ENCODE assay signal across 13 cellular contexts in the genomic region with DNA sequence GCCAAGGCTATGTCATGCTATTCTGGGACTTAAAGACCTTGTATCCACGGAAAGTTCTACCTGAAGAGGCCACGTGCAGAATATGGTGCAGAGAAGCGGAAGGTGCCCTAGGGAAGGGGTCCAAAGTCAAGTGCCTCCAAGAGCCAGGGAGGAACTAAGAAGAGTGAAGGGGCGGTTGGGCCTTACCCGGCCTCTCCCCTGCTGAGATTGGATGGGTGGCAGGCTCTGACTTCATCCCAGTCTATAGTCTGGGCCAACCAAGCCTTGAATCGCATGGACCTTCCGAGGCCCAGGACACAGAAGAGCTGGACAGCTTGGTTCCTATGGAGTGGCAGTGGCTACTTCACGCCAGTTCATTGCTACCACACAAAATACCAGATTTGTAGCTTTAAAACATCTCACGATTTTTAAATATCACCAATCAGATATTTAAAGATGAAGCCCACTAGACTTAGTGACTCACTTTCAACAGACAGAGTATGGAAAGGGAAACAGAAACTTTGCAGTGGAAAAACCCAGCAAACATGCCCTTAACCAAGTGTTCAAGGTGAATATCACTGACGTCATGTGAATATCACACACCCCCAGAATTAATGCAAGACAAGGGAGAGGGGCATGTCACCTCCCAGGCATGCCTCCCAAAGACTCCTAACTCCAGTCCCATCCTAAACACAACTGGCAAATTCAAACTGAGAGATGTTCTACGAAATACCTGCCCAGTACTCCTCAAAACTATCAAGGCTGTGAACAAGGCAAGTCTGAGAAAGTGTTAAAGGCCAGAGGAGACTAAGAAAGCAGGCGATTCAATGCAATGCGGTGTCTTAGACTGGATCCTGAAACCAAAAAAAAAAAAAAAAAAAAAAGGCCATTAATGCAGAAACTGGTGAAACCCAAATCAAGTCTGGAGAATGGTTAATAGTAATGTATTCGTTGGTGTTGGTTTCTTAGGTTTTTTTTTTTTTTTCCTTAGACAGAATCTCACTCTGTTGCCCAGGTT. TPM values are rescaled to one million over a fixed set of nuclear protein-coding genes. Genes with fewer than 3 reads are reported as not detected.
A peak's percentile ranks its signal among the peaks of the same experiment; 100 is the strongest.
DNase-seq lines count a peak whose midpoint lies in the region; ATAC-seq and TF ChIP-seq lines count a peak whose summit lies in the region.
"Had no signal": no experiment of that assay in that cellular context is flagged by ENCODE, and none has a peak within 500 bp of the region (broad histone marks: within the 10 kb centered on the region; RNA-seq: fewer than 3 reads in every experiment).

No MANE protein-coding gene starts in this region.

- no peak overlapping the region for H3K27ac ChIP-seq in GM23338 (ENCODE audit: low read depth)
- H3K27ac ChIP-seq in PC-3 (ENCODE audit: low read length): no peak overlapping the region

- no peaks in the 10 kb centered on the region for H3K9me3 Mint-ChIP-seq in activated T-cell treated with anti-CD3 and anti-CD28 coated beads, Interleukin-2, amount 50 U/mL, for 4 hours
- no peaks in the 10 kb centered on the region for H3K9me3 Mint-ChIP-seq in GM23338
- H3K9me3 Mint-ChIP-seq in activated B cell treated with CpG ODN at 0.5 μM for 24 hours: no peaks in the 10 kb centered on the region
- H3K9me3 Mint-ChIP-seq in stimulated activated memory B cell treated with anti-CD40 and anti-IgM and Interleukin-4, amounts not matched to agents 10 μg/mL and 1 μg/mL and 100 μg/mL, for 72 hours: no peaks in the 10 kb centered on the region

- H4K20me1 ChIP-seq in GM23338 (replicated peaks; ENCODE audit: insufficient read depth) (no peaks in the 10 kb centered on the region), PC-3 (ENCODE audit: low read length) (no peaks in the 10 kb centered on the region)

- H3K4me1 ChIP-seq in GM23338 (ENCODE audit: insufficient read depth): no peaks in the 10 kb centered on the region
- no peaks in the 10 kb centered on the region for H3K4me1 ChIP-seq in PC-3 (ENCODE audit: insufficient read depth, low read length)
- H3K4me1 ChIP-seq: breast epithelium had no signal

- H3K79me2 ChIP-seq in GM23338 (replicated peaks; ENCODE audit: insufficient read depth): no peaks in the 10 kb centered on the region
- no peaks in the 10 kb centered on the region for H3K79me2 ChIP-seq in PC-3 (ENCODE audit: low read length)

- no peak overlapping the region for H3K9ac ChIP-seq in PC-3 (ENCODE audit: low read length)

- no peaks in the 10 kb centered on the region for H3K9me3 ChIP-seq in PC-3 (ENCODE audit: low read length)
- H3K9me3 ChIP-seq: breast epithelium had no signal

- H3K36me3 ChIP-seq in GM23338 (ENCODE audit: insufficient read depth) (no peaks in the 10 kb centered on the region), PC-3 (ENCODE audit: low read depth, low read length) (no peaks in the 10 kb centered on the region)
- H3K36me3 ChIP-seq: breast epithelium had no signal

- H3K9me2 ChIP-seq in GM23338 (ENCODE audit: insufficient read depth) (no peaks in the 10 kb centered on the region), PC-3 (replicated peaks; ENCODE audit: low read length) (no peaks in the 10 kb centered on the region)

- no peak for DNase-seq in activated T-cell treated with anti-CD3 and anti-CD28 coated beads, Interleukin-2, amount 50 U/mL, for 4 hours
- no peak for DNase-seq in activated T-cell treated with anti-CD3 and anti-CD28 coated beads for 4 hours
- DNase-seq in GM23338 (ENCODE audit: low spot score): no peak
- DNase-seq in activated B cell treated with CpG ODN at 0.5 μM for 24 hours: no peak
- DNase-seq in PC-3: no peak
- no peak for DNase-seq in left ventricle myocardium superior
- DNase-seq: H7, KBM-7, kidney glomerular epithelial cell, RPMI8226 had no signal

- BruUV-seq in PC-3 (replicated peaks; lab: Mats Ljungman, UMichigan): no TSS peak

- POLR2A ChIA-PET in activated B cell treated with CpG ODN at 0.5 μM for 24 hours (lab: Charles Lee) (interaction anchor here (1.0 kb wide), 1 partner anchor 12 kb away, joined by 4 read pairs; no protein-coding TSS in a partner anchor), PC-3 (lab: Charles Lee; ENCODE audit: unreplicated experiment) (no interaction called here)

- H3K4me1 Mint-ChIP-seq in activated T-cell treated with anti-CD3 and anti-CD28 coated beads, Interleukin-2, amount 50 U/mL, for 4 hours (ENCODE audit: low read depth): peaks cover 37% of the 10 kb centered on the region
- H3K4me1 Mint-ChIP-seq in GM23338 (no peaks in the 10 kb centered on the region), activated B cell treated with CpG ODN at 0.5 μM for 24 hours (peaks cover 18% of the 10 kb centered on the region)
- peaks cover 28% of the 10 kb centered on the region for H3K4me1 Mint-ChIP-seq in stimulated activated memory B cell treated with anti-CD40 and anti-IgM and Interleukin-4, amounts not matched to agents 10 μg/mL and 1 μg/mL and 100 μg/mL, for 72 hours

- H3K27me3 ChIP-seq in GM23338 (ENCODE audit: insufficient read depth) (no peaks in the 10 kb centered on the region), PC-3 (ENCODE audit: low read length) (no peaks in the 10 kb centered on the region)
- H3K27me3 ChIP-seq: breast epithelium had no signal

- no peak overlapping the region for H3K4me2 ChIP-seq in GM23338
- H3K4me2 ChIP-seq in PC-3 (ENCODE audit: low read length): no peak overlapping the region

- H3F3A ChIP-seq in GM23338 (replicated peaks; ENCODE audit: low read depth) (no peaks in the 10 kb centered on the region), PC-3 (ENCODE audit: low read length, unreplicated experiment) (no peaks in the 10 kb centered on the region)

- no peaks in the 10 kb centered on the region for H3K27me3 Mint-ChIP-seq in activated T-cell treated with anti-CD3 and anti-CD28 coated beads, Interleukin-2, amount 50 U/mL, for 4 hours (ENCODE audit: low read depth)
- H3K27me3 Mint-ChIP-seq in GM23338 (ENCODE audit: insufficient read depth, low read depth, poor library complexity): peaks cover 3% of the 10 kb centered on the region
- no peaks in the 10 kb centered on the region for H3K27me3 Mint-ChIP-seq in activated B cell treated with CpG ODN at 0.5 μM for 24 hours
- no peaks in the 10 kb centered on the region for H3K27me3 Mint-ChIP-seq in stimulated activated memory B cell treated with anti-CD40 and anti-IgM and Interleukin-4, amounts not matched to agents 10 μg/mL and 1 μg/mL and 100 μg/mL, for 72 hours

- H3K36me3 Mint-ChIP-seq in activated T-cell treated with anti-CD3 and anti-CD28 coated beads, Interleukin-2, amount 50 U/mL, for 4 hours (ENCODE audit: insufficient read depth): peaks cover 7% of the 10 kb centered on the region
- no peaks in the 10 kb centered on the region for H3K36me3 Mint-ChIP-seq in GM23338 (ENCODE audit: low read depth)
- H3K36me3 Mint-ChIP-seq in activated B cell treated with CpG ODN at 0.5 μM for 24 hours (ENCODE audit: low read depth): peaks cover 55% of the 10 kb centered on the region
- peaks cover 26% of the 10 kb centered on the region for H3K36me3 Mint-ChIP-seq in stimulated activated memory B cell treated with anti-CD40 and anti-IgM and Interleukin-4, amounts not matched to agents 10 μg/mL and 1 μg/mL and 100 μg/mL, for 72 hours

- H3K27ac Mint-ChIP-seq in GM23338 (0 out of 2 replicates have a peak overlapping the region, but pooled peaks have one; percentile 45), activated B cell treated with CpG ODN at 0.5 μM for 24 hours (peak overlapping the region; percentile 59)
- peak overlapping the region; percentile 83 for H3K27ac Mint-ChIP-seq in stimulated activated memory B cell treated with anti-CD40 and anti-IgM and Interleukin-4, amounts not matched to agents 10 μg/mL and 1 μg/mL and 100 μg/mL, for 72 hours

- no peak overlapping the region for H2AFZ ChIP-seq in GM23338
- no peak overlapping the region for H2AFZ ChIP-seq in PC-3 (ENCODE audit: low read length)

- intact Hi-C loops in activated B cell treated with CpG ODN at 0.5 μM for 24 hours (cut with micrococcal nuclease) (no loop called here), PC-3 (cut with micrococcal nuclease) (no loop called here), left ventricle myocardium superior (cut with micrococcal nuclease) (no loop called here)

- peak; percentile 91 to 96 for ATAC-seq in activated T-cell treated with anti-CD3 and anti-CD28 coated beads, Interleukin-2, amount 50 U/mL, for 4 hours
- ATAC-seq in GM23338 (no peak), activated B cell treated with CpG ODN at 0.5 μM for 24 hours (ENCODE audit: low read depth) (peak; percentile 47), PC-3 (no peak), GM21526 (IDR thresholded peaks at IDR 0.05; ENCODE audit: low FRiP score, unreplicated experiment) (no peak), left ventricle myocardium superior (no peak)
- ATAC-seq in stimulated activated memory B cell treated with anti-CD40 and anti-IgM and Interleukin-4, amounts not matched to agents 10 μg/mL and 1 μg/mL and 100 μg/mL, for 72 hours: peak; percentile 88

- peak overlapping the region; percentile 40 for H3K4me3 Mint-ChIP-seq in activated T-cell treated with anti-CD3 and anti-CD28 coated beads, Interleukin-2, amount 50 U/mL, for 4 hours
- H3K4me3 Mint-ChIP-seq in GM23338: no peak overlapping the region
- no peak overlapping the region for H3K4me3 Mint-ChIP-seq in activated B cell treated with CpG ODN at 0.5 μM for 24 hours
- peak overlapping the region; percentile 40 for H3K4me3 Mint-ChIP-seq in stimulated activated memory B cell treated with anti-CD40 and anti-IgM and Interleukin-4, amounts not matched to agents 10 μg/mL and 1 μg/mL and 100 μg/mL, for 72 hours

- CTCF ChIA-PET in activated B cell treated with CpG ODN at 0.5 μM for 24 hours (lab: Charles Lee) (interaction anchor here (1.8 kb wide), 1 partner anchor 10 kb away, joined by 7 read pairs; no protein-coding TSS in a partner anchor), PC-3 (lab: Charles Lee) (no interaction called here)

- no peak overlapping the region for H3K4me3 ChIP-seq in GM23338
- no peak overlapping the region for H3K4me3 ChIP-seq in PC-3 (ENCODE audit: low read length)
- H3K4me3 ChIP-seq: breast epithelium had no signal

- TF ChIP-seq CTCF in GM23338 (conservative IDR thresholded peaks at IDR 0.05; ENCODE audit: low read depth in 2 of 2) (no peak), activated B cell treated with CpG ODN at 0.5 μM for 24 hours (IDR thresholded peaks at IDR 0.05) (no peak), PC-3 (conservative IDR thresholded peaks at IDR 0.05; ENCODE audit: low read depth, low read length) (no peak)

RNA-seq across cellular contexts. Expression of a gene that starts 10.2 kb away (rescaled TPM):
- 10 to 100 TPM; 39.3 to 45.7 (median 41.0) TPM for total RNA-seq in activated T-cell treated with anti-CD3 and anti-CD28 coated beads, Interleukin-2, amount 50 U/mL, for 4 hours
- total RNA-seq in GM23338 (2014; rRNA removed; shearing (Covaris generic)): 13.0 and 17.2 TPM in 2 replicates
- 8.4 and 11.4 TPM in 2 replicates for polyA plus RNA-seq in GM23338 (2016; fragmentation: Nextera tagmentation; extraction: Ambion mirVana)
- total RNA-seq in activated B cell treated with CpG ODN at 0.5 μM for 24 hours: 21.1 and 21.6 TPM in 2 replicates
- 11.8 and 25.2 TPM in 2 replicates for total RNA-seq in PC-3 (2014; rRNA removed)
- 57.0 TPM for total RNA-seq in left ventricle myocardium superior

RNA-seq across cellular contexts. Expression of a gene that starts 39.6 kb away (rescaled TPM):
- total RNA-seq in activated T-cell treated with anti-CD3 and anti-CD28 coated beads, Interleukin-2, amount 50 U/mL, for 4 hours: 10 to 100 TPM; 16.2 to 20.1 (median 18.4) TPM
- total RNA-seq in GM23338 (2014; rRNA removed; shearing (Covaris generic)): 16.0 and 25.1 TPM in 2 replicates
- polyA plus RNA-seq in GM23338 (2016; fragmentation: Nextera tagmentation; extraction: Ambion mirVana): 10.1 and 12.1 TPM in 2 replicates
- 5.5 and 5.8 TPM in 2 replicates for total RNA-seq in activated B cell treated with CpG ODN at 0.5 μM for 24 hours
- 15.9 and 19.7 TPM in 2 replicates for total RNA-seq in PC-3 (2014; rRNA removed)
- total RNA-seq in left ventricle myocardium superior: 44.7 TPM

Comparison
In these comparisons a context has a peak if more than half of its experiments do, and no peak if none do; other contexts are left out.
1. ATAC-seq: peak in activated T-cell treated with anti-CD3 and anti-CD28 coated beads, Interleukin-2, amount 50 U/mL, for 4 hours (2 of 2), activated B cell treated with CpG ODN at 0.5 μM for 24 hours (single experiment) and stimulated activated memory B cell treated with anti-CD40 and anti-IgM and Interleukin-4, amounts not matched to agents 10 μg/mL and 1 μg/mL and 100 μg/mL, for 72 hours (single experiment); none in GM23338 (single experiment), PC-3 (single experiment), GM21526 (single experiment) and left ventricle myocardium superior (single experiment).
2. H3K4me3 Mint-ChIP-seq: peak in activated T-cell treated with anti-CD3 and anti-CD28 coated beads, Interleukin-2, amount 50 U/mL, for 4 hours (single experiment) and stimulated activated memory B cell treated with anti-CD40 and anti-IgM and Interleukin-4, amounts not matched to agents 10 μg/mL and 1 μg/mL and 100 μg/mL, for 72 hours (single experiment); none in GM23338 (single experiment) and activated B cell treated with CpG ODN at 0.5 μM for 24 hours (single experiment).
3. Peak in every context shown above with its lines, with median percentiles within 50 percentile points of each other: H3K27ac Mint-ChIP-seq.